1 cellular context compared by ENCODE assay signal in the genomic region with DNA sequence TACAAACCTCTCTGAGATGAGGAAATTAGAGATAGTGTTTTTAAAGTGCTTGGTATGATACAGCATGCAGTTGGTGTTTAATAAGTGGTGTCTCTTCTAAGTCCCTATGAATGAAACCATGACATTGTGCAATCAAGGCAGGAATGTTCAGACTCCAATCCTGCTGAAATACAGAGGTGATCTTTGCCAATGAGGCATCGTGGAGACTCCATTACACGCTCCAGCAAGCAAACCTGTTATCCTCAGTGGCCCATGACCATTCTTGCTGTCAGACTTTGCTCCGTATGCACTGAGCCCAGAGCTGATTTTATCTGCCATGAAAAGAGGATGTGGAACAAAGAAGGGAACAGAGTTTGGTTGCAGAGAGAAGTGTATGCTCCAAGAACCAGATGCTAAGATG.
TF ChIP-seq lines count a peak whose summit lies in the region.

No MANE protein-coding gene starts in this region.

TF ChIP-seq in GM23338, 12 proteins besides CTCF, POLR2A, EP300 and RAD21 (continued from another document):
- TF ChIP-seq STAT1 (IDR thresholded peaks at IDR 0.05; ENCODE audit: unreplicated experiment) (no peak), EZH2 (IDR thresholded peaks at IDR 0.05; ENCODE audit: low read depth, unreplicated experiment) (no peak), POLR2AphosphoS5 (IDR thresholded peaks at IDR 0.05; ENCODE audit: low read depth) (no peak), CREB1 (CRISPR knock-in tag; IDR thresholded peaks at IDR 0.05; ENCODE audit: low read depth) (no peak), ZNF331 (CRISPR knock-in tag; IDR thresholded peaks at IDR 0.05; ENCODE audit: low read depth) (no peak)
- TF ChIP-seq, protein P1, sequence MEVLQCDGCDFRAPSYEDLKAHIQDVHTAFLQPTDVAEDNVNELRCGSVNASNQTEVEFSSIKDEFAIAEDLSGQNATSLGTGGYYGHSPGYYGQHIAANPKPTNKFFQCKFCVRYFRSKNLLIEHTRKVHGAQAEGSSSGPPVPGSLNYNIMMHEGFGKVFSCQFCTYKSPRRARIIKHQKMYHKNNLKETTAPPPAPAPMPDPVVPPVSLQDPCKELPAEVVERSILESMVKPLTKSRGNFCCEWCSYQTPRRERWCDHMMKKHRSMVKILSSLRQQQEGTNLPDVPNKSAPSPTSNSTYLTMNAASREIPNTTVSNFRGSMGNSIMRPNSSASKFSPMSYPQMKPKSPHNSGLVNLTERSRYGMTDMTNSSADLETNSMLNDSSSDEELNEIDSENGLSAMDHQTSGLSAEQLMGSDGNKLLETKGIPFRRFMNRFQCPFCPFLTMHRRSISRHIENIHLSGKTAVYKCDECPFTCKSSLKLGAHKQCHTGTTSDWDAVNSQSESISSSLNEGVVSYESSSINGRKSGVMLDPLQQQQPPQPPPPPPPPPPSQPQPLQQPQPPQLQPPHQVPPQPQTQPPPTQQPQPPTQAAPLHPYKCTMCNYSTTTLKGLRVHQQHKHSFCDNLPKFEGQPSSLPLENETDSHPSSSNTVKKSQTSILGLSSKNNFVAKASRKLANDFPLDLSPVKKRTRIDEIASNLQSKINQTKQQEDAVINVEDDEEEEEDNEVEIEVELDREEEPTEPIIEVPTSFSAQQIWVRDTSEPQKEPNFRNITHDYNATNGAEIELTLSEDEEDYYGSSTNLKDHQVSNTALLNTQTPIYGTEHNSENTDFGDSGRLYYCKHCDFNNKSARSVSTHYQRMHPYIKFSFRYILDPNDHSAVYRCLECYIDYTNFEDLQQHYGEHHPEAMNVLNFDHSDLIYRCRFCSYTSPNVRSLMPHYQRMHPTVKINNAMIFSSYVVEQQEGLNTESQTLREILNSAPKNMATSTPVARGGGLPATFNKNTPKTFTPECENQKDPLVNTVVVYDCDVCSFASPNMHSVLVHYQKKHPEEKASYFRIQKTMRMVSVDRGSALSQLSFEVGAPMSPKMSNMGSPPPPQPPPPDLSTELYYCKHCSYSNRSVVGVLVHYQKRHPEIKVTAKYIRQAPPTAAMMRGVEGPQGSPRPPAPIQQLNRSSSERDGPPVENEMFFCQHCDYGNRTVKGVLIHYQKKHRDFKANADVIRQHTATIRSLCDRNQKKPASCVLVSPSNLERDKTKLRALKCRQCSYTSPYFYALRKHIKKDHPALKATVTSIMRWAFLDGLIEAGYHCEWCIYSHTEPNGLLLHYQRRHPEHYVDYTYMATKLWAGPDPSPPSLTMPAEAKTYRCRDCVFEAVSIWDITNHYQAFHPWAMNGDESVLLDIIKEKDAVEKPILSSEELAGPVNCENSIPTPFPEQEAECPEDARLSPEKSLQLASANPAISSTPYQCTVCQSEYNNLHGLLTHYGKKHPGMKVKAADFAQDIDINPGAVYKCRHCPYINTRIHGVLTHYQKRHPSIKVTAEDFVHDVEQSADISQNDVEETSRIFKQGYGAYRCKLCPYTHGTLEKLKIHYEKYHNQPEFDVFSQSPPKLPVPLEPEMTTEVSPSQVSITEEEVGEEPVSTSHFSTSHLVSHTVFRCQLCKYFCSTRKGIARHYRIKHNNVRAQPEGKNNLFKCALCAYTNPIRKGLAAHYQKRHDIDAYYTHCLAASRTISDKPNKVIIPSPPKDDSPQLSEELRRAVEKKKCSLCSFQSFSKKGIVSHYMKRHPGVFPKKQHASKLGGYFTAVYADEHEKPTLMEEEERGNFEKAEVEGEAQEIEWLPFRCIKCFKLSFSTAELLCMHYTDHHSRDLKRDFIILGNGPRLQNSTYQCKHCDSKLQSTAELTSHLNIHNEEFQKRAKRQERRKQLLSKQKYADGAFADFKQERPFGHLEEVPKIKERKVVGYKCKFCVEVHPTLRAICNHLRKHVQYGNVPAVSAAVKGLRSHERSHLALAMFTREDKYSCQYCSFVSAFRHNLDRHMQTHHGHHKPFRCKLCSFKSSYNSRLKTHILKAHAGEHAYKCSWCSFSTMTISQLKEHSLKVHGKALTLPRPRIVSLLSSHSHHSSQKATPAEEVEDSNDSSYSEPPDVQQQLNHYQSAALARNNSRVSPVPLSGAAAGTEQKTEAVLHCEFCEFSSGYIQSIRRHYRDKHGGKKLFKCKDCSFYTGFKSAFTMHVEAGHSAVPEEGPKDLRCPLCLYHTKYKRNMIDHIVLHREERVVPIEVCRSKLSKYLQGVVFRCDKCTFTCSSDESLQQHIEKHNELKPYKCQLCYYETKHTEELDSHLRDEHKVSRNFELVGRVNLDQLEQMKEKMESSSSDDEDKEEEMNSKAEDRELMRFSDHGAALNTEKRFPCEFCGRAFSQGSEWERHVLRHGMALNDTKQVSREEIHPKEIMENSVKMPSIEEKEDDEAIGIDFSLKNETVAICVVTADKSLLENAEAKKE (CRISPR knock-in tag; IDR thresholded peaks at IDR 0.05): no peak
